21 cellular contexts compared by ENCODE assay signal in the genomic region with DNA sequence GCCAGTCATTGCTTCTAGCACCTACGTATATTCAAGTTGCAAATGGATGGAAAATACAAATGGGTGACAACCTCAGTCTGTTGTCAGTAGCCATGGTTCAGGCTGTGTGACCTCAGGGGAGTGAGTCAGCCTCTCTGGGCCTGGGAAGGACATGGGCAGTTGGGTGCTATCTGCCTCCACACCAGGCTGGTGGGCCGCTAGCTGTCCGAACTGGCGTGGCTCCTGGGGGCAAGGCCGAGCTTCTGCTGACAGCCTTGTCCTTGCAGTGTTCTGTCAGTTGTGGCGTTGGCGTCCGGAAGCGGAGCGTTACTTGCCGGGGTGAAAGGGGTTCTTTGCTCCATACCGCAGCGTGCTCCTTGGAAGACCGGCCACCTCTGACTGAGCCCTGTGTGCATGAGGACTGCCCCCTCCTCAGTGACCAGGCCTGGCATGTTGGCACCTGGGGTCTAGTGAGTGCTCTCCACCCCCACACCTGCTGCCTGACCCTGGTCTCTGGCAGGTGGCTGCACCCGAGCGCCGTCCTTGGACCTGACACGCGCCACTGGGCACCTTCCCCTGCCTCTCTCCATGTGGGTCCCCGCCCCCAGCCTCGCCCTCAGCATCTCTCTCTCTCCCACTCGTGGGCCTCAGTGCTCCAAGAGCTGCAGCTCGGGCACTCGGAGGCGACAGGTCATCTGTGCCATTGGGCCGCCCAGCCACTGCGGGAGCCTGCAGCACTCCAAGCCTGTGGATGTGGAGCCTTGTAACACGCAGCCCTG. TPM values are rescaled to one million over a fixed set of nuclear protein-coding genes. Genes with fewer than 3 reads are reported as not detected.
DNase-seq lines count a peak whose midpoint lies in the region; ATAC-seq, FAIRE-seq and TF ChIP-seq lines count a peak whose summit lies in the region.
"Had no signal": no experiment of that assay in that cellular context is flagged by ENCODE, and none has a peak within 500 bp of the region (broad histone marks: within the 10 kb centered on the region; RNA-seq: fewer than 3 reads in every experiment).

No MANE protein-coding gene starts in this region.

- no peaks in the 10 kb centered on the region for H3K9me3 ChIP-seq in endodermal cell (ENCODE audit: control insufficient read depth, low read length)
- H3K9me3 ChIP-seq in neuronal stem cell (replicated peaks in 1 of 2; ENCODE audit: control insufficient read depth in 2 of 2, insufficient read depth in 1 of 2, low read depth in 1 of 2, low read length in 2 of 2) = peaks cover 0 to 2% of the 10 kb centered on the region in 2 donors
- H3K9me3 ChIP-seq: BLaER1 had no signal

- peak overlapping the region; percentile 38 for H3K14ac ChIP-seq in neuronal stem cell (ENCODE audit: low read length)

- H3K4me1 ChIP-seq in endodermal cell (ENCODE audit: control insufficient read depth, insufficient read depth, low read length) = no peaks in the 10 kb centered on the region
- H3K4me1 ChIP-seq in neuronal stem cell (ENCODE audit: control insufficient read depth in 2 of 2, insufficient read depth in 1 of 2, low read depth in 1 of 2, low read length in 2 of 2) = peaks cover 0 to 6% of the 10 kb centered on the region in 2 donors

- peak overlapping the region; percentile 23 for H3K4ac ChIP-seq in neuronal stem cell (ENCODE audit: low read length)

- no peak overlapping the region for H3K4me2 ChIP-seq in neuronal stem cell (ENCODE audit: insufficient read depth, low read length, poor library complexity, severe bottlenecking)
- H3K4me2 ChIP-seq: BLaER1 had no signal

- TF ChIP-seq CTCF in CD14-positive monocyte (IDR thresholded peaks at IDR 0.05) (no peak), endodermal cell (conservative IDR thresholded peaks at IDR 0.05) (no peak)

- no peak overlapping the region for H2BK5ac ChIP-seq in neuronal stem cell (ENCODE audit: low read length)

- no peak overlapping the region for H2BK120ac ChIP-seq in neuronal stem cell (ENCODE audit: low read depth, low read length)

- peak; percentile 41 for DNase-seq in CD14-positive monocyte (ENCODE audit: low spot score)
- DNase-seq in HTR-8/SVneo (ENCODE audit: insufficient read length, low spot score) = no peak
- DNase-seq in endodermal cell = peak; percentile 43
- DNase-seq in neuronal stem cell (ENCODE audit: low spot score) = no peak
- DNase-seq in stimulated activated CD4-positive, alpha-beta T cell treated with anti-CD3 and anti-CD28 coated beads, Interleukin-2, amount 100 ng/mL, for 24 hours = no peak
- no peak for DNase-seq in UCSD-AML1 (lab: John Stamatoyannopoulos, UW; ENCODE audit: unreplicated experiment)
- DNase-seq in stimulated activated CD4-positive, alpha-beta T cell treated with anti-CD3 and anti-CD28 coated beads, Interleukin-1b, Interleukin-23, amount 100 ng/mL, for 48 hours = no peak
- DNase-seq: ACHN; CD4-positive, alpha-beta memory T cell; DND-41; NCI-H1092 treated with DMSO at 0.1 percent for 48 hours; NCI-H2029 treated with DMSO at 0.1 percent for 48 hours; NCI-H2171; NCI-H345; NCI-H524; NCI-H774; OCI-M1; SHP77 had no signal

- H4K91ac ChIP-seq in neuronal stem cell (ENCODE audit: low read depth, low read length, poor library complexity) = no peak overlapping the region

- WGBS in endodermal cell (ENCODE audit: insufficient coverage in 1 of 2, insufficient read length in 1 of 2), 2 experiments = 93 to 94% methylated on average over 23 to 28 of the region's 28 CpGs
- no CpG with 5 or more reads among the region's 28 CpGs for WGBS in neuronal stem cell (ENCODE audit: extremely low coverage in 2 of 2, insufficient read length in 2 of 2, insufficient replicate concordance in 1 of 2), 2 donors

- H3K36me3 Mint-ChIP-seq in CD14-positive monocyte (no peaks in the 10 kb centered on the region), endodermal cell (ENCODE audit: low read depth) (peaks cover 4% of the 10 kb centered on the region)
- H3K36me3 Mint-ChIP-seq: CD4-positive, alpha-beta memory T cell had no signal

- H3K9me3 Mint-ChIP-seq in CD14-positive monocyte (peaks cover 0 to 2% (median 0%) of the 10 kb centered on the region in 7 donors), endodermal cell (no peaks in the 10 kb centered on the region)
- H3K9me3 Mint-ChIP-seq: CD4-positive, alpha-beta memory T cell had no signal

- H3K4me3 ChIP-seq in endodermal cell (ENCODE audit: low read length) = no peak overlapping the region
- H3K4me3 ChIP-seq in neuronal stem cell (ENCODE audit: low read length in 2 of 2) = peak overlapping the region in 1 of 2 donors; percentile 25
- H3K4me3 ChIP-seq: BLaER1 had no signal

- H2BK12ac ChIP-seq in neuronal stem cell (ENCODE audit: low read length) = peak overlapping the region; percentile 78

- no peak for ATAC-seq in GM18907 (IDR thresholded peaks at IDR 0.05; ENCODE audit: unreplicated experiment)

- H3K27me3 ChIP-seq in endodermal cell (ENCODE audit: control insufficient read depth, insufficient read depth, low read length, poor library complexity, severe bottlenecking) = no peaks in the 10 kb centered on the region
- no peaks in the 10 kb centered on the region for H3K27me3 ChIP-seq in neuronal stem cell (ENCODE audit: control insufficient read depth in 3 of 3, insufficient read depth in 3 of 3, low read depth in 1 of 3, low read length in 3 of 3)
- H3K27me3 ChIP-seq: BLaER1 had no signal

- H3K27me3 Mint-ChIP-seq in CD14-positive monocyte (ENCODE audit: low read depth in 3 of 3) (peaks cover 0 to 4% (median 1%) of the 10 kb centered on the region in 3 donors), endodermal cell (ENCODE audit: insufficient read depth) (no peaks in the 10 kb centered on the region)
- H3K27me3 Mint-ChIP-seq: CD4-positive, alpha-beta memory T cell had no signal

- H3K27ac ChIP-seq in endodermal cell (ENCODE audit: low read depth, low read length) = no peak overlapping the region
- H3K27ac ChIP-seq in neuronal stem cell (replicated peaks; ENCODE audit: low read length) = no peak overlapping the region
- H3K27ac ChIP-seq: BLaER1 had no signal

- no peak overlapping the region for H3K4me3 Mint-ChIP-seq in CD14-positive monocyte
- no peak overlapping the region for H3K4me3 Mint-ChIP-seq in endodermal cell
- H3K4me3 Mint-ChIP-seq: CD4-positive, alpha-beta memory T cell had no signal

- peak overlapping the region; percentile 28 for H3K18ac ChIP-seq in neuronal stem cell (ENCODE audit: low read length)

- H3K23ac ChIP-seq in neuronal stem cell (ENCODE audit: low read depth, low read length, poor library complexity) = peak overlapping the region; percentile 65

- H2AK5ac ChIP-seq in neuronal stem cell (ENCODE audit: low read depth, low read length) = peak overlapping the region; percentile 21

- FAIRE-seq in HTR-8/SVneo (lab: Jason Lieb, UNC) = peak; percentile 89

- H3K27ac Mint-ChIP-seq in CD14-positive monocyte (no peak overlapping the region), endodermal cell (no peak overlapping the region)
- H3K27ac Mint-ChIP-seq: CD4-positive, alpha-beta memory T cell had no signal

- no peak overlapping the region for H2AFZ ChIP-seq in neuronal stem cell (ENCODE audit: low read length)

- H4K8ac ChIP-seq in neuronal stem cell (ENCODE audit: low read depth, low read length) = no peak overlapping the region

- no peak overlapping the region for H3K9ac ChIP-seq in endodermal cell (ENCODE audit: extremely low read depth, low read length, poor library complexity, severe bottlenecking)
- no peak overlapping the region for H3K9ac ChIP-seq in neuronal stem cell (ENCODE audit: low read depth, low read length, poor library complexity)
- H3K9ac ChIP-seq: BLaER1 had no signal

- H3K36me3 ChIP-seq in endodermal cell (ENCODE audit: control insufficient read depth, insufficient read depth, low read length) (no peaks in the 10 kb centered on the region), neuronal stem cell (replicated peaks in 1 of 2; ENCODE audit: control insufficient read depth in 2 of 2, insufficient read depth in 2 of 2, low read length in 2 of 2) (peaks cover 0 to 19% of the 10 kb centered on the region in 2 donors)
- H3K36me3 ChIP-seq: BLaER1 had no signal

- H2BK15ac ChIP-seq in neuronal stem cell (ENCODE audit: low read length) = no peak overlapping the region

- intact Hi-C loops in CD14-positive monocyte (cut with micrococcal nuclease) = no loop called here

- H3K79me1 ChIP-seq in neuronal stem cell (ENCODE audit: low read depth, low read length) = peaks cover 6% of the 10 kb centered on the region

- H3K4me1 Mint-ChIP-seq in CD14-positive monocyte (no peaks in the 10 kb centered on the region), endodermal cell (no peaks in the 10 kb centered on the region)
- H3K4me1 Mint-ChIP-seq: CD4-positive, alpha-beta memory T cell had no signal

RNA-seq across cellular contexts. Expression of gene PAPLN, which starts 17.1 kb away (rescaled TPM):
- under 1 TPM; 0.58 to 0.73 TPM for polyA plus RNA-seq in CD14-positive monocyte
- 10 to 100 TPM; 18.4 to 20.1 TPM for total RNA-seq in endodermal cell
- 9.0 TPM for polyA plus RNA-seq in endodermal cell (2013, experiment 1 of 2)
- 7.8 TPM for polyA plus RNA-seq in endodermal cell (2013, experiment 2 of 2)
- polyA plus RNA-seq in neuronal stem cell (2013, experiment 1 of 2) = 15.1 TPM
- polyA plus RNA-seq in neuronal stem cell (2013, experiment 2 of 2) = 15.7 TPM
- total RNA-seq: H4 had no signal

Comparison
In these comparisons a context has a peak if more than half of its experiments do, and no peak if none do; other contexts are left out.
1. DNase-seq: peak in CD14-positive monocyte (single experiment) and endodermal cell (single experiment); none in HTR-8/SVneo (single experiment), neuronal stem cell (single experiment), stimulated activated CD4-positive, alpha-beta T cell treated with anti-CD3 and anti-CD28 coated beads, Interleukin-2, amount 100 ng/mL, for 24 hours (0 of 2), UCSD-AML1 (single experiment) and stimulated activated CD4-positive, alpha-beta T cell treated with anti-CD3 and anti-CD28 coated beads, Interleukin-1b, Interleukin-23, amount 100 ng/mL, for 48 hours (single experiment).